ENCODE assay signal across 11 cellular contexts in the genomic region with DNA sequence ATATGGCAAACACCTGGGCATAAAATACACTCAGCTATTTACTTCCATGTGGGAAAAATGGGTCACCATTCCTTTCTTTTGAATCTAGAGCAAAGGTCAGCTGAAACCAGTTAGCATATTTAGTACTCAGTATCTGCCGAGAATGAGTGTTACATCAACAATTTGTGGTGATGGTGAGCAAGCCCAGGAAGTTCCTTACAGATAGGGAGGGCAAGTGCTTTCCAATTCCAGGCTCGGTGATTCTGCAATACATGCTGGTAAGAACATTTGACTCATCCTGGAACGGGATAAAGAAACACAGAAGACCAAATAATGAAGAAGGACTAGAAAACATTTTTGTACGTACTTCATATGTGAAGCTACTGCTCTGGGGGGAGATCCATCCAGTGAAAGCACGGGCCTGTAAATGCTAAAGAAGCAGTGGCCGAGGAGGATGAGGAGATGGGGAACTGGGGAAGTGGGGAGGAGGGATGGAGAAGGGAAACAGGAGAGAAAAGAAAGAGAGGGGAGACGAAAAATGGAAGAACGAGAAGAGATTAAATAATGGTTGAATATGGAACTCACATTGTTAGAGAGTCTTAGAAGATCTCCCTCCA.
DNase-seq lines count a peak whose midpoint lies in the region; ATAC-seq and TF ChIP-seq lines count a peak whose summit lies in the region.
"Had no signal": no experiment of that assay in that cellular context is flagged by ENCODE, and none has a peak within 500 bp of the region (broad histone marks: within the 10 kb centered on the region; RNA-seq: fewer than 3 reads in every experiment).

No MANE protein-coding gene starts in this region.

- H3K36me3 ChIP-seq in SK-N-SH (replicated peaks in 1 of 2; ENCODE audit: control insufficient read depth in 1 of 2, insufficient read depth in 2 of 2, low read length in 1 of 2) (no peaks in the 10 kb centered on the region), mammary epithelial cell (ENCODE audit: insufficient read depth, low read length) (no peaks in the 10 kb centered on the region), aorta (ENCODE audit: control insufficient read depth in 1 of 2, insufficient read depth in 2 of 2, low read length in 1 of 2) (no peaks in the 10 kb centered on the region)

- intact Hi-C loops in mammary epithelial cell (cut with micrococcal nuclease): loop anchor here (1.0 to 2.0 kb wide), 3 partner anchors 27 to 112 kb away; no protein-coding TSS in a partner anchor
- intact Hi-C loops in right cardiac atrium (cut with DNase I): loop anchor here in 1 of 4 donors (10.0 kb wide), 1 partner anchor 285 kb away; no protein-coding TSS in a partner anchor
- intact Hi-C loops in aorta (cut with DNase I): no loop called here

- H3K4me1 ChIP-seq in SK-N-SH (ENCODE audit: control insufficient read depth in 1 of 2, insufficient read depth in 2 of 2, low read depth in 1 of 2, low read length in 1 of 2) (peaks cover 0 to 6% of the 10 kb centered on the region in 2 experiments; a peak in 1 of 4 replicates), mammary epithelial cell (ENCODE audit: insufficient read depth, low read length) (peaks cover 50% of the 10 kb centered on the region), right cardiac atrium (ENCODE audit: control insufficient read depth, insufficient read depth, low read length) (peaks cover 4% of the 10 kb centered on the region), aorta (ENCODE audit: control insufficient read depth in 1 of 2, insufficient read depth in 2 of 2, low read length in 2 of 2) (no peaks in the 10 kb centered on the region)

- ATAC-seq in SK-N-SH treated with all-trans-retinoic acid at 6 μM for 48 hours (no peak), right cardiac atrium (peak; percentile 88 to 91), aorta (ENCODE audit: low FRiP score) (peak; percentile 89), HG02642 (IDR thresholded peaks at IDR 0.05; ENCODE audit: poor library complexity, unreplicated experiment) (no peak), GM18868 (IDR thresholded peaks at IDR 0.05; ENCODE audit: unreplicated experiment) (no peak)

- CTCF ChIA-PET in SK-N-SH (lab: Yijun Ruan, JAX): interaction anchor here (1.6 kb wide), 1 partner anchor 9 kb away, joined by 3 read pairs; no protein-coding TSS in a partner anchor
- CTCF ChIA-PET in mammary epithelial cell (lab: Charles Lee; ENCODE audit: low non-redundant PET): no interaction called here

- H3F3A ChIP-seq in SK-N-SH (replicated peaks; ENCODE audit: insufficient read depth): no peaks in the 10 kb centered on the region

- H2AFZ ChIP-seq in SK-N-SH (ENCODE audit: low read depth): no peak overlapping the region
- H2AFZ ChIP-seq in mammary epithelial cell (ENCODE audit: low read depth, low read length): peak overlapping the region; percentile 57

- TSS peak; percentile 59 for BruUV-seq in mammary epithelial cell (replicated peaks; lab: Mats Ljungman, UMichigan)

- no peaks in the 10 kb centered on the region for H3K9me2 ChIP-seq in SK-N-SH

- no peaks in the 10 kb centered on the region for H3K9me3 ChIP-seq in SK-N-SH
- H3K9me3 ChIP-seq in mammary epithelial cell (replicated peaks; ENCODE audit: insufficient read depth, low read length): no peaks in the 10 kb centered on the region
- no peaks in the 10 kb centered on the region for H3K9me3 ChIP-seq in right cardiac atrium (ENCODE audit: control insufficient read depth, low read length)
- H3K9me3 ChIP-seq in aorta (ENCODE audit: control insufficient read depth, low read length): no peaks in the 10 kb centered on the region

- dilution Hi-C loops in mammary epithelial cell (cut with HindIII; ENCODE audit: low sequenced_read_pairs): no loop called here

- no peaks in the 10 kb centered on the region for H3K79me2 ChIP-seq in SK-N-SH (ENCODE audit: insufficient read depth)
- no peaks in the 10 kb centered on the region for H3K79me2 ChIP-seq in mammary epithelial cell (ENCODE audit: insufficient read depth, low read length)

- no peak overlapping the region for H3K4me3 ChIP-seq in SK-N-SH (ENCODE audit: low read depth in 2 of 2, low read length in 1 of 2)
- H3K4me3 ChIP-seq in mammary epithelial cell (replicated peaks in 1 of 3; ENCODE audit: insufficient read depth in 1 of 3, low read depth in 2 of 3, low read length in 3 of 3): no peak overlapping the region
- H3K4me3 ChIP-seq in right cardiac atrium (ENCODE audit: low read length): no peak overlapping the region
- H3K4me3 ChIP-seq in aorta (ENCODE audit: low read length in 2 of 2): no peak overlapping the region

- TF ChIP-seq CTCF in SK-N-SH (IDR thresholded peaks at IDR 0.05) (no peak), mammary epithelial cell (conservative IDR thresholded peaks at IDR 0.05 in 1 of 2, IDR thresholded peaks at IDR 0.05 in 1 of 2; ENCODE audit: extremely low read depth in 1 of 2, insufficient read depth in 1 of 2, low read depth in 1 of 2, low read length in 2 of 2) (no peak)

- H3K4me2 ChIP-seq in SK-N-SH (peak overlapping the region; percentile 32; the same call in 1 of the 2 replicates), mammary epithelial cell (ENCODE audit: insufficient read depth, low read depth, low read length) (peak overlapping the region; percentile 63)
- H3K4me2 ChIP-seq: KMS-11 had no signal

- H3K27me3 ChIP-seq in SK-N-SH (ENCODE audit: insufficient read depth) (no peaks in the 10 kb centered on the region; the same call in 1 of the 2 replicates), mammary epithelial cell (ENCODE audit: insufficient read depth, low read length) (no peaks in the 10 kb centered on the region), right cardiac atrium (ENCODE audit: control insufficient read depth, insufficient read depth) (no peaks in the 10 kb centered on the region), aorta (ENCODE audit: control insufficient read depth in 1 of 2, insufficient read depth in 2 of 2, low read length in 1 of 2) (no peaks in the 10 kb centered on the region)

- 20% methylated on average over 8 of the region's 8 CpGs for WGBS in SK-N-SH (ENCODE audit: low lambda C conversion rate)
- 28% methylated on average over 7 of the region's 8 CpGs for WGBS in mammary epithelial cell (ENCODE audit: low coverage, missing lambda C conversion rate)
- WGBS in right cardiac atrium: 61% methylated on average over 8 of the region's 8 CpGs
- WGBS in aorta, 2 donors: 61 to 74% methylated on average over 8 of the region's 8 CpGs

- TF ChIP-seq EP300 in SK-N-SH (IDR thresholded peaks at IDR 0.05; ENCODE audit: borderline replicate concordance in 1 of 2, low read depth in 1 of 2, low read length in 1 of 2): 0 out of 4 replicates have a peak, but pooled peaks of 1 of the 2 experiments have one; percentile 17

- H4K20me1 ChIP-seq in SK-N-SH (ENCODE audit: insufficient read depth): no peaks in the 10 kb centered on the region
- H4K20me1 ChIP-seq in mammary epithelial cell (ENCODE audit: insufficient read depth, low read length): no peaks in the 10 kb centered on the region

- no peak for TF ChIP-seq RAD21 in SK-N-SH (IDR thresholded peaks at IDR 0.05; ENCODE audit: low read length)

- in situ Hi-C loops in mammary epithelial cell (cut with MboI; ENCODE audit: low sequenced_read_pairs in 2 of 2): no loop called here

- POLR2A ChIA-PET in SK-N-SH (lab: Yijun Ruan, JAX): no interaction called here

- H3K9ac ChIP-seq in SK-N-SH (no peak overlapping the region), mammary epithelial cell (ENCODE audit: insufficient read depth, low read length) (peak overlapping the region; percentile 60)
- H3K9ac ChIP-seq: KMS-11 had no signal

- no peak overlapping the region; a peak in 1 of 4 replicates for H3K27ac ChIP-seq in SK-N-SH (ENCODE audit: low read depth in 2 of 2, low read length in 1 of 2)
- H3K27ac ChIP-seq in mammary epithelial cell (ENCODE audit: insufficient read depth, low read depth, low read length): peak overlapping the region; percentile 85
- peak overlapping the region; percentile 80 for H3K27ac ChIP-seq in right cardiac atrium (ENCODE audit: low read length)
- no peak overlapping the region for H3K27ac ChIP-seq in aorta (ENCODE audit: low read depth in 1 of 2, low read length in 2 of 2)
- H3K27ac ChIP-seq: KMS-11 had no signal

- DNase-seq in SK-N-SH: no peak
- DNase-seq in mammary epithelial cell: peak; percentile 99
- peak; percentile 47 to 56 (median 56) for DNase-seq in right cardiac atrium
- peak in 1 of 2 donors; percentile 64 for DNase-seq in aorta
- no peak for DNase-seq in NCI-H1694 treated with DMSO at 0.1 percent for 48 hours (lab: John Stamatoyannopoulos, UW)
- DNase-seq: activated T-cell treated with anti-CD3 and anti-CD28 coated beads, Interleukin-2, amount 50 U/mL, for 24 hours; NCI-H774 had no signal

TF ChIP-seq in SK-N-SH treated with all-trans-retinoic acid at 6 μM for 48 hours, 23 proteins besides CTCF, POLR2A, EP300 and RAD21:
- TF ChIP-seq CSDC2 (CRISPR knock-in tag; IDR thresholded peaks at IDR 0.05) (no peak), SNAI2 (CRISPR knock-in tag; IDR thresholded peaks at IDR 0.05) (no peak), ISL1 (CRISPR knock-in tag; IDR thresholded peaks at IDR 0.05) (no peak), TCF4 (CRISPR knock-in tag; IDR thresholded peaks at IDR 0.05; ENCODE audit: borderline replicate concordance) (no peak), ZC3H10 (CRISPR knock-in tag; IDR thresholded peaks at IDR 0.05) (no peak), BACH2 (CRISPR knock-in tag; IDR thresholded peaks at IDR 0.05; ENCODE audit: borderline replicate concordance) (no peak)
- TF ChIP-seq, protein P1, sequence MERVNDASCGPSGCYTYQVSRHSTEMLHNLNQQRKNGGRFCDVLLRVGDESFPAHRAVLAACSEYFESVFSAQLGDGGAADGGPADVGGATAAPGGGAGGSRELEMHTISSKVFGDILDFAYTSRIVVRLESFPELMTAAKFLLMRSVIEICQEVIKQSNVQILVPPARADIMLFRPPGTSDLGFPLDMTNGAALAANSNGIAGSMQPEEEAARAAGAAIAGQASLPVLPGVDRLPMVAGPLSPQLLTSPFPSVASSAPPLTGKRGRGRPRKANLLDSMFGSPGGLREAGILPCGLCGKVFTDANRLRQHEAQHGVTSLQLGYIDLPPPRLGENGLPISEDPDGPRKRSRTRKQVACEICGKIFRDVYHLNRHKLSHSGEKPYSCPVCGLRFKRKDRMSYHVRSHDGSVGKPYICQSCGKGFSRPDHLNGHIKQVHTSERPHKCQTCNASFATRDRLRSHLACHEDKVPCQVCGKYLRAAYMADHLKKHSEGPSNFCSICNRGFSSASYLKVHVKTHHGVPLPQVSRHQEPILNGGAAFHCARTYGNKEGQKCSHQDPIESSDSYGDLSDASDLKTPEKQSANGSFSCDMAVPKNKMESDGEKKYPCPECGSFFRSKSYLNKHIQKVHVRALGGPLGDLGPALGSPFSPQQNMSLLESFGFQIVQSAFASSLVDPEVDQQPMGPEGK (CRISPR knock-in tag; IDR thresholded peaks at IDR 0.05; ENCODE audit: borderline replicate concordance): no peak
TF ChIP-seq in SK-N-SH treated with all-trans-retinoic acid at 6 μM for 48 hours: peak in this region for 0.

Comparison
In these comparisons a context has a peak if more than half of its experiments do, and no peak if none do; other contexts are left out.
1. DNase-seq: peak in mammary epithelial cell (single experiment) and right cardiac atrium (3 of 3); none in SK-N-SH (single experiment) and NCI-H1694 treated with DMSO at 0.1 percent for 48 hours (single experiment).
2. H3K27ac ChIP-seq: peak in mammary epithelial cell (single experiment) and right cardiac atrium (single experiment); none in SK-N-SH (0 of 2) and aorta (0 of 2).
3. ATAC-seq: peak in right cardiac atrium (2 of 2) and aorta (single experiment); none in SK-N-SH treated with all-trans-retinoic acid at 6 μM for 48 hours (single experiment), HG02642 (single experiment) and GM18868 (single experiment).